15 cellular contexts compared by ENCODE assay signal in genomic region chr21:32476661-32477423, GRCh38.
DNase-seq lines count a peak whose midpoint lies in the region; ATAC-seq and TF ChIP-seq lines count a peak whose summit lies in the region.
"Had no signal": no experiment of that assay in that cellular context is flagged by ENCODE, and none has a peak within 500 bp of the region (broad histone marks: within the 10 kb centered on the region; RNA-seq: fewer than 3 reads in every experiment).

No MANE protein-coding gene starts in this region.

- H3K9me2 ChIP-seq in MM.1S (replicated peaks; ENCODE audit: insufficient read depth, low read length): no peaks in the 10 kb centered on the region

- TF ChIP-seq POLR2A in IMR-90 (IDR thresholded peaks at IDR 0.05; ENCODE audit: low read depth, low read length): no peak
- TF ChIP-seq POLR2A in prostate gland (IDR thresholded peaks at IDR 0.05): no peak
- TF ChIP-seq POLR2A in gastrocnemius medialis (IDR thresholded peaks at IDR 0.05): no peak

- H4K5ac ChIP-seq in IMR-90 (ENCODE audit: low read depth, low read length): no peak overlapping the region

- H3K23ac ChIP-seq in IMR-90 (ENCODE audit: low read depth, low read length): no peak overlapping the region

- TF ChIP-seq CTCF in IMR-90 (conservative IDR thresholded peaks at IDR 0.05; ENCODE audit: low read depth, low read length) (no peak), prostate gland (IDR thresholded peaks at IDR 0.05) (no peak), gastrocnemius medialis (IDR thresholded peaks at IDR 0.05 in 4 of 5, conservative IDR thresholded peaks at IDR 0.05 in 1 of 5) (no peak), MM.1S (IDR thresholded peaks at IDR 0.05; ENCODE audit: low read length) (no peak)

- H2BK15ac ChIP-seq in IMR-90 (ENCODE audit: low read depth, low read length): no peak overlapping the region

- H4K20me1 ChIP-seq in BLaER1 treated with 17β-estradiol and CSF1 and Interleukin-3, amounts not matched to agents 10 nM and 100 nM: peaks cover 0 to 6% (median 0%) of the 10 kb centered on the region in 11 experiments; a peak in 1 of 22 replicates
- H4K20me1 ChIP-seq in IMR-90 (ENCODE audit: insufficient read depth, low read length) (no peaks in the 10 kb centered on the region), MM.1S (ENCODE audit: insufficient read depth, low read length) (no peaks in the 10 kb centered on the region)

- no peak overlapping the region for H2AK9ac ChIP-seq in IMR-90 (replicated peaks; ENCODE audit: low read depth, low read length, poor library complexity)

- H3K27me3 ChIP-seq in BLaER1 treated with 17β-estradiol and CSF1 and Interleukin-3, amounts not matched to agents 10 nM and 100 nM: no peaks in the 10 kb centered on the region
- H3K27me3 ChIP-seq in IMR-90 (ENCODE audit: control insufficient read depth, insufficient read depth, low read length) (no peaks in the 10 kb centered on the region), prostate gland (replicated peaks; ENCODE audit: insufficient read depth) (no peaks in the 10 kb centered on the region), gastrocnemius medialis (no peaks in the 10 kb centered on the region), MM.1S (replicated peaks; ENCODE audit: insufficient read depth, low read length) (no peaks in the 10 kb centered on the region)
- H3K27me3 ChIP-seq: BE2C, MG63, Peyer's patch had no signal

- H3K79me1 ChIP-seq in IMR-90 (ENCODE audit: low read depth in 1 of 2, low read length in 2 of 2): no peaks in the 10 kb centered on the region

- CTCF ChIA-PET in IMR-90 (lab: Yijun Ruan, JAX): no interaction called here

- in situ Hi-C loops in IMR-90 (cut with MboI; ENCODE audit: low sequenced_read_pairs) (no loop called here), gastrocnemius medialis (cut with MboI; ENCODE audit: low sequenced_read_pairs in 4 of 4) (no loop called here)

- no peak overlapping the region for H3K14ac ChIP-seq in IMR-90 (replicated peaks; ENCODE audit: low read depth, low read length)

- no peak overlapping the region for H2BK5ac ChIP-seq in IMR-90 (ENCODE audit: low read depth, low read length, poor library complexity, severe bottlenecking)

- POLR2A ChIA-PET in IMR-90 (lab: Charles Lee; ENCODE audit: unreplicated experiment): no interaction called here

- H3K56ac ChIP-seq in IMR-90 (ENCODE audit: extremely low read depth, insufficient read depth, low read length): no peak overlapping the region

- peak overlapping the region in 1 of 11 experiments; percentile 38; a peak in 1 of 22 replicates for H3K9ac ChIP-seq in BLaER1 treated with 17β-estradiol and CSF1 and Interleukin-3, amounts not matched to agents 10 nM and 100 nM
- H3K9ac ChIP-seq in IMR-90 (ENCODE audit: low read depth, low read length) (no peak overlapping the region), MM.1S (ENCODE audit: low read length) (no peak overlapping the region)
- H3K9ac ChIP-seq: KMS-11 had no signal

- ATAC-seq in IMR-90 (ENCODE audit: low read depth) (no peak), left colon (peak; percentile 3), gastrocnemius medialis (no peak)

- dilution Hi-C loops in IMR-90 (cut with HindIII; ENCODE audit: low sequenced_read_pairs, unreplicated experiment): no loop called here

- peaks cover 0 to 30% (median 15%) of the 10 kb centered on the region in 10 experiments; a peak in 14 of 20 replicates for H3K4me1 ChIP-seq in BLaER1 treated with 17β-estradiol and CSF1 and Interleukin-3, amounts not matched to agents 10 nM and 100 nM
- peaks cover 5% of the 10 kb centered on the region for H3K4me1 ChIP-seq in IMR-90 (ENCODE audit: control insufficient read depth, insufficient read depth, low read length)
- H3K4me1 ChIP-seq in prostate gland (replicated peaks): peaks cover 16% of the 10 kb centered on the region
- no peaks in the 10 kb centered on the region for H3K4me1 ChIP-seq in gastrocnemius medialis
- H3K4me1 ChIP-seq in MM.1S (ENCODE audit: low read length): no peaks in the 10 kb centered on the region
- H3K4me1 ChIP-seq: BE2C had no signal

- intact Hi-C loops in IMR-90 (cut with micrococcal nuclease) (no loop called here), left colon (cut with DNase I, micrococcal nuclease) (no loop called here), prostate gland (cut with DNase I) (no loop called here), gastrocnemius medialis (cut with DNase I; ENCODE audit: low total_unique reads) (no loop called here)

- H4K91ac ChIP-seq in IMR-90 (ENCODE audit: insufficient read depth, low read depth, low read length): no peak overlapping the region

- peak overlapping the region in 9 of 11 experiments; percentile 35 to 67 (median 58); a peak in 16 of 22 replicates for H3K4me2 ChIP-seq in BLaER1 treated with 17β-estradiol and CSF1 and Interleukin-3, amounts not matched to agents 10 nM and 100 nM
- H3K4me2 ChIP-seq in IMR-90 (ENCODE audit: low read depth, low read length) (no peak overlapping the region), MM.1S (ENCODE audit: low read depth, low read length) (no peak overlapping the region)
- H3K4me2 ChIP-seq: KMS-11 had no signal

- no peaks in the 10 kb centered on the region for H3K36me3 ChIP-seq in BLaER1 treated with 17β-estradiol and CSF1 and Interleukin-3, amounts not matched to agents 10 nM and 100 nM
- peaks cover 1% of the 10 kb centered on the region; the same call in 1 of the 2 replicates for H3K36me3 ChIP-seq in IMR-90 (ENCODE audit: control insufficient read depth, insufficient read depth, low read length)
- H3K36me3 ChIP-seq in prostate gland: no peaks in the 10 kb centered on the region
- peaks cover 0 to 5% of the 10 kb centered on the region in 2 donors for H3K36me3 ChIP-seq in gastrocnemius medialis
- H3K36me3 ChIP-seq in MM.1S (replicated peaks; ENCODE audit: insufficient read depth, low read length): no peaks in the 10 kb centered on the region
- H3K36me3 ChIP-seq: BE2C, MG63 had no signal

- no peaks in the 10 kb centered on the region; the same call in 1 of the 2 replicates for H3K9me1 ChIP-seq in IMR-90 (ENCODE audit: insufficient read depth, low read length)

- H2AK5ac ChIP-seq in IMR-90 (ENCODE audit: low read depth, low read length): no peak overlapping the region

- BruUV-seq in IMR-90 (replicated peaks; lab: Mats Ljungman, UMichigan): no TSS peak

- H4K8ac ChIP-seq in IMR-90 (ENCODE audit: low read depth in 2 of 2, low read length in 2 of 2): no peak overlapping the region

- no peak overlapping the region for H3K18ac ChIP-seq in IMR-90 (ENCODE audit: low read depth, low read length)

- H2BK120ac ChIP-seq in IMR-90 (ENCODE audit: low read depth, low read length): no peak overlapping the region

- H3K4ac ChIP-seq in IMR-90 (ENCODE audit: low read depth, low read length): no peak overlapping the region; the same call in 1 of the 2 replicates

- H3K79me2 ChIP-seq in MM.1S (ENCODE audit: low read length): no peaks in the 10 kb centered on the region

- TF ChIP-seq RAD21 in IMR-90 (IDR thresholded peaks at IDR 0.05; ENCODE audit: low read length): no peak

- no peaks in the 10 kb centered on the region for H3K9me3 ChIP-seq in BLaER1 treated with 17β-estradiol and CSF1 and Interleukin-3, amounts not matched to agents 10 nM and 100 nM (replicated peaks in 1 of 11)
- no peaks in the 10 kb centered on the region for H3K9me3 ChIP-seq in IMR-90 (ENCODE audit: control insufficient read depth, insufficient read depth, low read length)
- H3K9me3 ChIP-seq in prostate gland: no peaks in the 10 kb centered on the region
- no peaks in the 10 kb centered on the region for H3K9me3 ChIP-seq in gastrocnemius medialis
- H3K9me3 ChIP-seq in MM.1S (replicated peaks; ENCODE audit: insufficient read depth, low read length): no peaks in the 10 kb centered on the region
- H3K9me3 ChIP-seq: BE2C, MG63, Peyer's patch had no signal

- H3K27ac ChIP-seq in BLaER1 treated with 17β-estradiol and CSF1 and Interleukin-3, amounts not matched to agents 10 nM and 100 nM: peak overlapping the region in 3 of 11 experiments; percentile 45 to 70 (median 47); a peak in 6 of 22 replicates
- no peak overlapping the region for H3K27ac ChIP-seq in IMR-90 (ENCODE audit: insufficient read depth, low read length)
- peak overlapping the region; percentile 73 to 75 for H3K27ac ChIP-seq in prostate gland
- H3K27ac ChIP-seq in gastrocnemius medialis: no peak overlapping the region
- H3K27ac ChIP-seq in MM.1S (ENCODE audit: low read length): no peak overlapping the region
- H3K27ac ChIP-seq: KMS-11, Peyer's patch had no signal

- DNase-seq in IMR-90 (no peak), left colon (no peak), prostate gland (ENCODE audit: low spot score) (no peak), gastrocnemius medialis (no peak), MM.1S (no peak)
- DNase-seq in NK-92 treated with Interleukin-12 subunit alpha and Interleukin-12 subunit beta, amount 100 ng/mL, for 24 hours (lab: John Stamatoyannopoulos, UW): no peak
- DNase-seq: BE2C, H7, MG63, NCI-H1105, NCI-H187, Peyer's patch, SHP77 had no signal

- H3K4me3 ChIP-seq in BLaER1 treated with 17β-estradiol and CSF1 and Interleukin-3, amounts not matched to agents 10 nM and 100 nM: no peak overlapping the region
- H3K4me3 ChIP-seq in IMR-90 (ENCODE audit: insufficient read depth, low read depth, low read length) (no peak overlapping the region), prostate gland (no peak overlapping the region), gastrocnemius medialis (no peak overlapping the region), MM.1S (ENCODE audit: low read length) (no peak overlapping the region)
- H3K4me3 ChIP-seq: MG63, Peyer's patch had no signal

- H2BK20ac ChIP-seq in IMR-90 (ENCODE audit: low read depth, low read length): no peak overlapping the region

- no peaks in the 10 kb centered on the region for H3F3A ChIP-seq in MM.1S (ENCODE audit: insufficient read depth, low read length)

- H2AFZ ChIP-seq in IMR-90 (replicated peaks; ENCODE audit: low read length, poor library complexity) (peak overlapping the region; percentile 6), MM.1S (ENCODE audit: low read length) (no peak overlapping the region)

- no CpG with 5 or more reads among the region's 13 CpGs for WGBS in IMR-90 (ENCODE audit: extremely low coverage in 2 of 2, insufficient read length in 1 of 2), 2 experiments
- 88% methylated on average over 13 of the region's 13 CpGs for WGBS in prostate gland

TF ChIP-seq in IMR-90, 13 proteins besides CTCF, POLR2A, EP300 and RAD21:
- no peak for TF ChIP-seq MAZ (IDR thresholded peaks at IDR 0.05; ENCODE audit: borderline replicate concordance, low read depth, low read length)
- TF ChIP-seq SMC3 (IDR thresholded peaks at IDR 0.05; ENCODE audit: low read depth, low read length): no peak

Comparison
In these comparisons a context has a peak if more than half of its experiments do, and no peak if none do; other contexts are left out.
1. H3K27ac ChIP-seq: peak in prostate gland (2 of 2); none in IMR-90 (single experiment), gastrocnemius medialis (0 of 4) and MM.1S (single experiment).
2. H3K4me2 ChIP-seq: peak in BLaER1 treated with 17β-estradiol and CSF1 and Interleukin-3, amounts not matched to agents 10 nM and 100 nM (9 of 11); none in IMR-90 (single experiment) and MM.1S (single experiment).